8 cellular contexts compared by ENCODE assay signal in genomic region chr4:52983563-52984303, GRCh38.
DNase-seq lines count a peak whose midpoint lies in the region; ATAC-seq, FAIRE-seq and TF ChIP-seq lines count a peak whose summit lies in the region.

No MANE protein-coding gene starts in this region.

- H3K4me2 ChIP-seq in keratinocyte (ENCODE audit: control insufficient read depth, extremely low read depth, insufficient read depth, low read depth, low read length), result peak overlapping the region; percentile 19

- H3K27ac ChIP-seq in breast epithelium (no peak overlapping the region), keratinocyte (ENCODE audit: control insufficient read depth, insufficient read depth, low read length) (no peak overlapping the region), transverse colon (no peak overlapping the region)

- H3K27me3 ChIP-seq in breast epithelium, result no peaks in the 10 kb centered on the region
- H3K27me3 ChIP-seq in keratinocyte (ENCODE audit: control insufficient read depth, extremely low read depth, insufficient read depth, low read length), result no peaks in the 10 kb centered on the region
- no peaks in the 10 kb centered on the region for H3K27me3 ChIP-seq in transverse colon

- CTCF ChIA-PET in AG04449 (lab: Yijun Ruan, JAX), result interaction anchor here (0.6 to 8.7 kb wide), 66 partner anchors 12 to 1334 kb away, joined by 3 to 334 read pairs (median 4); partner anchors contain the start of gene USP46

- no peak for FAIRE-seq in keratinocyte (lab: Jason Lieb, UNC)

- DNase-seq in AG04449 (ENCODE audit: low read depth, low spot score), result no peak
- peak; percentile 35 for DNase-seq in HPDE6-E6E7 (ENCODE audit: extremely low spot score)
- peak; percentile 48 for DNase-seq in NCI-H748 treated with DMSO at 0.1 percent for 48 hours (lab: John Stamatoyannopoulos, UW)
- DNase-seq in breast epithelium (ENCODE audit: low spot score in 2 of 2), result no peak
- DNase-seq in keratinocyte (ENCODE audit: low read depth, low spot score), result no peak
- DNase-seq in transverse colon, result no peak

- H3K79me2 ChIP-seq in keratinocyte (ENCODE audit: control insufficient read depth, insufficient read depth, low read length), result no peaks in the 10 kb centered on the region

- H3K4me3 ChIP-seq in AG04449 (ENCODE audit: low read depth, low read length) (no peak overlapping the region), breast epithelium (no peak overlapping the region), keratinocyte (ENCODE audit: control insufficient read depth in 2 of 3, extremely low read depth in 1 of 3, insufficient read depth in 2 of 3, low read depth in 1 of 3, low read length in 3 of 3) (no peak overlapping the region), transverse colon (no peak overlapping the region)

- intact Hi-C loops in breast epithelium (cut with DNase I; ENCODE audit: low total_unique reads), result no loop called here
- intact Hi-C loops in transverse colon (cut with DNase I; ENCODE audit: low total_unique reads), result loop anchor here (5.0 kb wide), 1 partner anchor 436 kb away; no protein-coding TSS in a partner anchor

- TF ChIP-seq POLR2A in breast epithelium (IDR thresholded peaks at IDR 0.05), result no peak
- no peak for TF ChIP-seq POLR2A in transverse colon (IDR thresholded peaks at IDR 0.05)

- no peak for TF ChIP-seq EP300 in transverse colon (IDR thresholded peaks at IDR 0.05; ENCODE audit: low read depth)

- ATAC-seq in GM19324 (IDR thresholded peaks at IDR 0.05; ENCODE audit: low FRiP score, unreplicated experiment), result no peak

- no peaks in the 10 kb centered on the region for H3K9me1 ChIP-seq in keratinocyte (ENCODE audit: control insufficient read depth, extremely low read depth, insufficient read depth, low read length)

- dilution Hi-C loops in keratinocyte (cut with MboI; ENCODE audit: extremely low pct_ligation_motif_present, low sequenced_read_pairs), result no loop called here

- H3K9ac ChIP-seq in keratinocyte (ENCODE audit: control insufficient read depth, extremely low read depth, insufficient read depth, low read length), result no peak overlapping the region

- H3K9me3 ChIP-seq in breast epithelium (no peaks in the 10 kb centered on the region), keratinocyte (ENCODE audit: control insufficient read depth, low read depth, low read length) (no peaks in the 10 kb centered on the region), transverse colon (no peaks in the 10 kb centered on the region)

- 0 to 8% methylated on average over 1 of the region's 1 CpG for WGBS in transverse colon (ENCODE audit: low coverage in 1 of 2), 2 donors

- H3K36me3 ChIP-seq in breast epithelium (no peaks in the 10 kb centered on the region), keratinocyte (ENCODE audit: control insufficient read depth in 2 of 2, extremely low read depth in 1 of 2, insufficient read depth in 2 of 2, low read length in 2 of 2) (no peaks in the 10 kb centered on the region), transverse colon (no peaks in the 10 kb centered on the region)

- TF ChIP-seq CTCF in AG04449 (IDR thresholded peaks at IDR 0.05; ENCODE audit: insufficient read depth, low read length, missing control alignments) (peak; percentile 56), GM12874 (IDR thresholded peaks at IDR 0.05; ENCODE audit: insufficient read depth, low read depth, low read length) (peak; percentile 38; the same call in 1 of the 2 replicates), breast epithelium (IDR thresholded peaks at IDR 0.05) (peak in 2 of 3 donors; percentile 61 to 62), keratinocyte (optimal IDR thresholded peaks at IDR 0.05 in 1 of 3, IDR thresholded peaks at IDR 0.05 in 1 of 3, conservative IDR thresholded peaks at IDR 0.05 in 1 of 3; ENCODE audit: extremely low read depth in 1 of 3, insufficient read depth in 2 of 3, low read length in 3 of 3) (peak in 2 of 3 experiments; percentile 39 to 56), transverse colon (IDR thresholded peaks at IDR 0.05) (peak; percentile 67 to 77 (median 69))

- H3K4me1 ChIP-seq in breast epithelium (no peaks in the 10 kb centered on the region), keratinocyte (ENCODE audit: control insufficient read depth, extremely low read depth, insufficient read depth, low read length) (peaks cover 18% of the 10 kb centered on the region), transverse colon (peaks cover 0 to 11% (median 0%) of the 10 kb centered on the region in 4 donors)

- POLR2A ChIA-PET in AG04449 (lab: Yijun Ruan, JAX), result no interaction called here

- H4K20me1 ChIP-seq in keratinocyte (ENCODE audit: control insufficient read depth, extremely low read depth, insufficient read depth, low read length), result no peaks in the 10 kb centered on the region

- no peak overlapping the region for H2AFZ ChIP-seq in keratinocyte (ENCODE audit: control insufficient read depth, low read length)

- in situ Hi-C loops in transverse colon (cut with MboI; ENCODE audit: low pct_ligation_motif_present in 1 of 4, low pct_unique_long_range_greater_than_20kb in 1 of 4, low sequenced_read_pairs in 3 of 4), result loop anchor here (5.0 to 25.0 kb wide), 4 partner anchors 436 to 746 kb away; no protein-coding TSS in a partner anchor

Comparison
In these comparisons a context has a peak if more than half of its experiments do, and no peak if none do; other contexts are left out.
1. DNase-seq: peak in HPDE6-E6E7 (single experiment) and NCI-H748 treated with DMSO at 0.1 percent for 48 hours (single experiment); none in AG04449 (single experiment), breast epithelium (0 of 2), keratinocyte (single experiment) and transverse colon (single experiment).
2. Peak in every context shown above with its lines, with median percentiles within 50 percentile points of each other: CTCF ChIP-seq.